15 cellular contexts compared by ENCODE assay signal in genomic region chr18:9854801-9855676, GRCh38. TPM values are rescaled to one million over a fixed set of nuclear protein-coding genes. Genes with fewer than 3 reads are reported as not detected.
DNase-seq lines count a peak whose midpoint lies in the region; ATAC-seq and TF ChIP-seq lines count a peak whose summit lies in the region.
"Had no signal": no experiment of that assay in that cellular context is flagged by ENCODE, and none has a peak within 500 bp of the region (broad histone marks: within the 10 kb centered on the region; RNA-seq: fewer than 3 reads in every experiment).

No MANE protein-coding gene starts in this region.

- intact Hi-C loops in dorsolateral prefrontal cortex (cut with DNase I), result no loop called here

- H3K18ac ChIP-seq in mesenchymal stem cell (ENCODE audit: low read depth in 1 of 2, low read length in 2 of 2) (peak overlapping the region; percentile 70 to 86), H9 (ENCODE audit: insufficient read length, low read depth, low read length) (no peak overlapping the region)

- 63% methylated on average over 12 of the region's 12 CpGs for WGBS in mesenchymal stem cell
- WGBS in H9 (ENCODE audit: extremely low coverage, insufficient read length, low lambda C conversion rate), result no CpG with 5 or more reads among the region's 12 CpGs

- H4K8ac ChIP-seq in mesenchymal stem cell (ENCODE audit: low read length), result peak overlapping the region; percentile 82
- no peak overlapping the region for H4K8ac ChIP-seq in H9 (replicated peaks; ENCODE audit: insufficient read length, low read depth, low read length)

- H3K4me1 Mint-ChIP-seq in stimulated activated memory B cell treated with anti-CD40 and anti-IgM and Interleukin-4, amounts not matched to agents 10 μg/mL and 1 μg/mL and 100 μg/mL, for 72 hours, result peaks cover 19% of the 10 kb centered on the region
- H3K4me1 Mint-ChIP-seq in H9, result peaks cover 0 to 6% of the 10 kb centered on the region in 2 experiments

- no peak overlapping the region for H3K56ac ChIP-seq in H9 (ENCODE audit: insufficient read length, low read depth, low read length)

- H3K4ac ChIP-seq in mesenchymal stem cell (ENCODE audit: low read depth in 1 of 2, low read length in 2 of 2) (peak overlapping the region; percentile 57 to 77), H9 (ENCODE audit: low read depth, low read length) (no peak overlapping the region)

- H2BK120ac ChIP-seq in mesenchymal stem cell (ENCODE audit: low read depth, low read length) (peak overlapping the region; percentile 95), H9 (ENCODE audit: low read depth, low read length, poor library complexity, severe bottlenecking) (no peak overlapping the region)

- H3K27me3 ChIP-seq in HL-60 (ENCODE audit: insufficient read depth, poor library complexity, severe bottlenecking) (no peaks in the 10 kb centered on the region), dorsolateral prefrontal cortex (no peaks in the 10 kb centered on the region), mesenchymal stem cell (ENCODE audit: control insufficient read depth in 1 of 2, insufficient read depth in 1 of 2, low read length in 2 of 2) (no peaks in the 10 kb centered on the region), H9 (ENCODE audit: insufficient read depth, low read length) (no peaks in the 10 kb centered on the region)

- H3K36me3 ChIP-seq in mesenchymal stem cell (ENCODE audit: control insufficient read depth in 1 of 2, insufficient read depth in 2 of 2, low read depth in 1 of 2, low read length in 2 of 2), result peaks cover 0 to 16% of the 10 kb centered on the region in 2 experiments

- H3K23me2 ChIP-seq in H9 (ENCODE audit: insufficient read length, low read depth, low read length, poor library complexity, severe bottlenecking), result no peaks in the 10 kb centered on the region

- no peak overlapping the region for H2BK20ac ChIP-seq in H9 (ENCODE audit: low read depth, low read length, poor library complexity, severe bottlenecking)

- H3K9me3 ChIP-seq in mesenchymal stem cell (ENCODE audit: control insufficient read depth, low read length) (no peaks in the 10 kb centered on the region), H9 (ENCODE audit: control insufficient read depth, low read depth, low read length) (no peaks in the 10 kb centered on the region)

- H2BK5ac ChIP-seq in mesenchymal stem cell (ENCODE audit: low read depth, low read length, poor library complexity, severe bottlenecking), result no peak overlapping the region
- no peak overlapping the region for H2BK5ac ChIP-seq in H9 (ENCODE audit: insufficient read length, low read length)

- no peak for ATAC-seq in stimulated activated memory B cell treated with anti-CD40 and anti-IgM and Interleukin-4, amounts not matched to agents 10 μg/mL and 1 μg/mL and 100 μg/mL, for 72 hours
- ATAC-seq in GM18867 (IDR thresholded peaks at IDR 0.05; ENCODE audit: unreplicated experiment), result no peak
- ATAC-seq in left lobe of liver, result no peak

- H3T11ph ChIP-seq in H9 (ENCODE audit: low read length), result no peak overlapping the region

- H3K36me3 Mint-ChIP-seq in stimulated activated memory B cell treated with anti-CD40 and anti-IgM and Interleukin-4, amounts not matched to agents 10 μg/mL and 1 μg/mL and 100 μg/mL, for 72 hours, result peaks cover 51% of the 10 kb centered on the region
- peaks cover 2 to 6% (median 4%) of the 10 kb centered on the region in 3 experiments; a peak in 4 of 7 replicates for H3K36me3 Mint-ChIP-seq in H9 (ENCODE audit: insufficient read depth in 1 of 3, low read depth in 3 of 3)
- H3K36me3 Mint-ChIP-seq: brain had no signal

- H3K4me3 Mint-ChIP-seq in stimulated activated memory B cell treated with anti-CD40 and anti-IgM and Interleukin-4, amounts not matched to agents 10 μg/mL and 1 μg/mL and 100 μg/mL, for 72 hours, result no peak overlapping the region
- H3K4me3 Mint-ChIP-seq in H9, result no peak overlapping the region
- H3K4me3 Mint-ChIP-seq: activated T-helper 1 cell treated with anti-CD3 and anti-CD28 coated beads, Interleukin-12 subunit alpha, Interleukin-12 subunit beta, Interleukin-2, Interleukin-4 antibody, amounts not matched to agents 30 ng/mL and 10 ng/mL and 1 ng/mL, durations not matched to agents 14 hours and 24 hours and 36 hours; brain; naive B cell had no signal

- DNase-seq in HL-60 (ENCODE audit: low read depth in 1 of 2, low spot score in 1 of 2) (no peak), dorsolateral prefrontal cortex (no peak), mesenchymal stem cell (peak; percentile 91), NAMALWA (ENCODE audit: low spot score) (no peak), H9 (no peak), left lobe of liver (ENCODE audit: low spot score) (no peak)
- DNase-seq: activated CD4-positive, alpha-beta T cell treated with anti-CD3 and anti-CD28 coated beads, Interleukin-2, amount 50 U/mL, for 1 hour; naive B cell; NCI-H1436; T1000 had no signal

- H3K4me3 ChIP-seq in HL-60 (replicated peaks; ENCODE audit: insufficient read depth, low read length) (no peak overlapping the region), dorsolateral prefrontal cortex (no peak overlapping the region), mesenchymal stem cell (ENCODE audit: insufficient read depth in 1 of 2, low read depth in 1 of 2, low read length in 2 of 2) (no peak overlapping the region)

- no peak overlapping the region for H3K4me2 ChIP-seq in mesenchymal stem cell (ENCODE audit: low read length, poor library complexity, severe bottlenecking)
- no peak overlapping the region for H3K4me2 ChIP-seq in H9 (ENCODE audit: insufficient read depth, insufficient read length, low read length)

- peak overlapping the region; percentile 88 for H4K91ac ChIP-seq in mesenchymal stem cell (ENCODE audit: low read length)
- no peak overlapping the region for H4K91ac ChIP-seq in H9 (ENCODE audit: insufficient read length, low read depth, low read length)

- no peaks in the 10 kb centered on the region for H3K27me3 Mint-ChIP-seq in stimulated activated memory B cell treated with anti-CD40 and anti-IgM and Interleukin-4, amounts not matched to agents 10 μg/mL and 1 μg/mL and 100 μg/mL, for 72 hours
- no peaks in the 10 kb centered on the region for H3K27me3 Mint-ChIP-seq in H9 (ENCODE audit: low read depth)
- H3K27me3 Mint-ChIP-seq: brain had no signal

- H4K20me1 ChIP-seq in H9 (ENCODE audit: control insufficient read depth, insufficient read depth, insufficient read length), result no peaks in the 10 kb centered on the region

- H2BK12ac ChIP-seq in mesenchymal stem cell (ENCODE audit: low read length in 2 of 2) (peak overlapping the region; percentile 85 to 93), H9 (ENCODE audit: insufficient read length, low read depth, low read length) (no peak overlapping the region)

- H3K9me3 Mint-ChIP-seq in stimulated activated memory B cell treated with anti-CD40 and anti-IgM and Interleukin-4, amounts not matched to agents 10 μg/mL and 1 μg/mL and 100 μg/mL, for 72 hours, result no peaks in the 10 kb centered on the region
- peaks cover 4 to 5% of the 10 kb centered on the region in 2 experiments; a peak in 4 of 5 replicates for H3K9me3 Mint-ChIP-seq in H9
- H3K9me3 Mint-ChIP-seq: activated T-helper 1 cell treated with anti-CD3 and anti-CD28 coated beads, Interleukin-12 subunit alpha, Interleukin-12 subunit beta, Interleukin-2, Interleukin-4 antibody, amounts not matched to agents 30 ng/mL and 10 ng/mL and 1 ng/mL, durations not matched to agents 14 hours and 24 hours and 36 hours; naive B cell had no signal

- no peak overlapping the region for H4K5ac ChIP-seq in H9 (ENCODE audit: insufficient read length, low read depth, low read length)

- H3K14ac ChIP-seq in mesenchymal stem cell (ENCODE audit: low read length in 2 of 2) (no peak overlapping the region), H9 (ENCODE audit: insufficient read depth, low read length) (no peak overlapping the region)

- H3K23ac ChIP-seq in mesenchymal stem cell (ENCODE audit: low read length in 2 of 2), result no peak overlapping the region
- no peak overlapping the region for H3K23ac ChIP-seq in H9 (ENCODE audit: insufficient read length, low read depth, low read length)

- no peak overlapping the region for H2BK15ac ChIP-seq in mesenchymal stem cell (ENCODE audit: low read depth, poor library complexity, severe bottlenecking)
- H2BK15ac ChIP-seq in H9 (ENCODE audit: low read depth, low read length), result no peak overlapping the region

- H2AFZ ChIP-seq in mesenchymal stem cell (ENCODE audit: low read depth, low read length) (no peak overlapping the region), H9 (ENCODE audit: low read length) (no peak overlapping the region)

- H3K9ac ChIP-seq in mesenchymal stem cell (ENCODE audit: low read length) (no peak overlapping the region), H9 (ENCODE audit: extremely low read depth, insufficient read length, low read length) (no peak overlapping the region)

- TF ChIP-seq CTCF in HL-60 (IDR thresholded peaks at IDR 0.05; ENCODE audit: insufficient read depth, low read length) (no peak), dorsolateral prefrontal cortex (IDR thresholded peaks at IDR 0.05 in 54 of 56, conservative IDR thresholded peaks at IDR 0.05 in 2 of 56; ENCODE audit: low read depth in 1 of 56, partially characterized antibody in 56 of 56) (no peak), H9 (conservative IDR thresholded peaks at IDR 0.05) (no peak)

- H3K79me2 ChIP-seq in H9 (ENCODE audit: insufficient read depth, low read length), result no peaks in the 10 kb centered on the region

- H3K4me1 ChIP-seq in mesenchymal stem cell (ENCODE audit: control insufficient read depth, insufficient read depth, low read depth, low read length) (peaks cover 2% of the 10 kb centered on the region), H9 (ENCODE audit: insufficient read depth, low read length) (no peaks in the 10 kb centered on the region)

- no peak overlapping the region for H2AK5ac ChIP-seq in mesenchymal stem cell (ENCODE audit: low read length, severe bottlenecking)
- H2AK5ac ChIP-seq in H9 (ENCODE audit: insufficient read length, low read length), result no peak overlapping the region

- H3K79me1 ChIP-seq in mesenchymal stem cell (replicated peaks; ENCODE audit: low read length, poor library complexity, severe bottlenecking), result no peaks in the 10 kb centered on the region
- H3K79me1 ChIP-seq in H9 (ENCODE audit: insufficient read depth, low read depth, low read length, poor library complexity, severe bottlenecking), result no peaks in the 10 kb centered on the region

- H3K27ac Mint-ChIP-seq in stimulated activated memory B cell treated with anti-CD40 and anti-IgM and Interleukin-4, amounts not matched to agents 10 μg/mL and 1 μg/mL and 100 μg/mL, for 72 hours, result peak overlapping the region; percentile 15
- H3K27ac Mint-ChIP-seq in H9, result no peak overlapping the region; a peak in 1 of 7 replicates
- H3K27ac Mint-ChIP-seq: activated T-helper 1 cell treated with anti-CD3 and anti-CD28 coated beads, Interleukin-12 subunit alpha, Interleukin-12 subunit beta, Interleukin-2, Interleukin-4 antibody, amounts not matched to agents 30 ng/mL and 10 ng/mL and 1 ng/mL, durations not matched to agents 14 hours and 24 hours and 36 hours had no signal

- H3K27ac ChIP-seq in HL-60 (replicated peaks) (peak overlapping the region; percentile 32), dorsolateral prefrontal cortex (peak overlapping the region in 52 of 59 donors; percentile 3 to 84 (median 62)), mesenchymal stem cell (ENCODE audit: low read length, poor library complexity, severe bottlenecking) (no peak overlapping the region), H9 (ENCODE audit: insufficient read length, low read depth, low read length) (no peak overlapping the region)
- H3K27ac ChIP-seq: epithelial cell of prostate had no signal

RNA-seq across cellular contexts. Expression of gene TXNDC2, which starts 30.7 kb away (rescaled TPM):
- total RNA-seq in dorsolateral prefrontal cortex (1 to 10 TPM in 7 of 120 experiments, under 1 TPM in 71, not detected in 42; 0.12 to 2.2 (median 0.46) TPM), H9 (2021) (0.28 TPM in 1 of 2 replicates, not detected in the other), left lobe of liver (not detected)
- 0.15 TPM for polyA plus RNA-seq in mesenchymal stem cell (2013, experiment 1 of 2)
- 0.26 TPM for polyA plus RNA-seq in mesenchymal stem cell (2013, experiment 2 of 2)

RNA-seq across cellular contexts. Expression of gene VAPA, which starts 58.8 kb away (rescaled TPM):
- total RNA-seq in dorsolateral prefrontal cortex (100 to 1,000 TPM; 189 to 323 (median 265) TPM), H9 (2021) (126 and 141 TPM in 2 replicates), left lobe of liver (72.4 TPM)
- 185 TPM for polyA plus RNA-seq in mesenchymal stem cell (2013, experiment 1 of 2)
- 192 TPM for polyA plus RNA-seq in mesenchymal stem cell (2013, experiment 2 of 2)

Comparison
In these comparisons a context has a peak if more than half of its experiments do, and no peak if none do; other contexts are left out.
1. H3K27ac ChIP-seq: peak in HL-60 (single experiment) and dorsolateral prefrontal cortex (52 of 59); none in mesenchymal stem cell (single experiment) and H9 (single experiment).